9 cellular contexts compared by ENCODE assay signal in genomic region chr10:49512121-49512809, GRCh38. TPM values are rescaled to one million over a fixed set of nuclear protein-coding genes. Genes with fewer than 3 reads are reported as not detected.
DNase-seq lines count a peak whose midpoint lies in the region; ATAC-seq, FAIRE-seq and TF ChIP-seq lines count a peak whose summit lies in the region.
"Had no signal": no experiment of that assay in that cellular context is flagged by ENCODE, and none has a peak within 500 bp of the region (broad histone marks: within the 10 kb centered on the region; RNA-seq: fewer than 3 reads in every experiment).

No MANE protein-coding gene starts in this region.

- DNase-seq in A549 (ENCODE audit: low read depth in 1 of 2, low spot score in 1 of 2) (peak; percentile 7 to 48), GM10248 (ENCODE audit: extremely low spot score) (no peak), NCI-H146 (lab: John Stamatoyannopoulos, UW) (peak; percentile 35), astrocyte (ENCODE audit: low read depth) (peak; percentile 10), kidney epithelial cell (ENCODE audit: low read depth) (no peak), hypothalamus (lab: John Stamatoyannopoulos, UW) (no peak)
- DNase-seq in activated effector memory CD4-positive, alpha-beta T cell treated with Interleukin-2 at 50 U/mL for 16 hours, result no peak

- no peak for TF ChIP-seq EP300 in A549 (IDR thresholded peaks at IDR 0.05)

- POLR2A ChIA-PET in A549 (lab: Yijun Ruan, JAX) (no interaction called here), GM10248 (lab: Yijun Ruan, JAX) (no interaction called here)

- ATAC-seq in A549 (peak; percentile 80 to 88; a peak in 5 of 6 replicates), GM18519 (IDR thresholded peaks at IDR 0.05; ENCODE audit: low FRiP score, unreplicated experiment) (no peak)

- H2AFZ ChIP-seq in astrocyte (ENCODE audit: low read depth, low read length), result no peak overlapping the region

- H3K27me3 Mint-ChIP-seq in astrocyte (ENCODE audit: low read depth, unreplicated experiment), result no peaks in the 10 kb centered on the region

- TF ChIP-seq CTCF in A549 (IDR thresholded peaks at IDR 0.05), result peak; percentile 73
- TF ChIP-seq CTCF in GM10248 (IDR thresholded peaks at IDR 0.05; ENCODE audit: control extremely low read depth, extremely low read depth, low read depth, missing control alignments), result peak; percentile 33
- peak; percentile 66 for TF ChIP-seq CTCF in astrocyte (IDR thresholded peaks at IDR 0.05; ENCODE audit: insufficient read depth, low read depth, low read length)
- peak; percentile 68 for TF ChIP-seq CTCF in kidney epithelial cell (IDR thresholded peaks at IDR 0.05; ENCODE audit: insufficient read depth, low read length, poor library complexity, severe bottlenecking)

- WGBS in A549 (ENCODE audit: missing lambda C conversion rate), result 25% methylated on average over 4 of the region's 4 CpGs

- H3K4me3 ChIP-seq in A549 (no peak overlapping the region), astrocyte (ENCODE audit: insufficient read depth, low read depth, low read length) (no peak overlapping the region), kidney epithelial cell (ENCODE audit: low read depth, low read length) (no peak overlapping the region)
- H3K4me3 ChIP-seq: HAP-1 had no signal

- peaks cover 72% of the 10 kb centered on the region for H4K20me1 ChIP-seq in astrocyte (ENCODE audit: insufficient read depth, low read length)

- H3K4me2 ChIP-seq in A549, result no peak overlapping the region
- no peak overlapping the region for H3K4me2 ChIP-seq in astrocyte (ENCODE audit: low read length)

- no peak overlapping the region for H3K27ac ChIP-seq in A549
- no peak overlapping the region for H3K27ac ChIP-seq in astrocyte (ENCODE audit: low read depth, low read length)

- TF ChIP-seq POLR2A in A549 (IDR thresholded peaks at IDR 0.05; ENCODE audit: low read length), result no peak

- H3K36me3 ChIP-seq in astrocyte (ENCODE audit: insufficient read depth, low read length) (peaks cover 9% of the 10 kb centered on the region), kidney epithelial cell (ENCODE audit: control insufficient read depth, insufficient read depth, low read length) (no peaks in the 10 kb centered on the region)
- H3K36me3 ChIP-seq: HAP-1 had no signal

- peaks cover 2% of the 10 kb centered on the region for H3K36me3 Mint-ChIP-seq in astrocyte (ENCODE audit: low read depth, unreplicated experiment)

- H3K9ac ChIP-seq in astrocyte (ENCODE audit: low read length), result no peak overlapping the region

- H3K27me3 ChIP-seq in astrocyte (ENCODE audit: insufficient read depth, low read length), result no peaks in the 10 kb centered on the region
- H3K27me3 ChIP-seq in kidney epithelial cell (ENCODE audit: control insufficient read depth, insufficient read depth, low read length), result no peaks in the 10 kb centered on the region

- CTCF ChIA-PET in A549 (lab: Yijun Ruan, JAX), result interaction anchor here (0.7 to 13.0 kb wide), 17 partner anchors 10 to 855 kb away, joined by 3 to 154 read pairs (median 4); no protein-coding TSS in a partner anchor
- CTCF ChIA-PET in GM10248 (lab: Yijun Ruan, JAX), result interaction anchor here (0.6 to 8.3 kb wide), 20 partner anchors 10 to 1149 kb away, joined by 3 to 119 read pairs (median 5); no protein-coding TSS in a partner anchor

- FAIRE-seq in A549 (lab: Jason Lieb, UNC) (no peak), astrocyte (lab: Jason Lieb, UNC) (no peak)

- no peaks in the 10 kb centered on the region for H3K4me1 ChIP-seq in A549
- H3K4me1 ChIP-seq in astrocyte (ENCODE audit: insufficient read depth, low read length), result no peaks in the 10 kb centered on the region

- H3K27ac Mint-ChIP-seq in astrocyte (ENCODE audit: unreplicated experiment), result no peak overlapping the region

- no peaks in the 10 kb centered on the region for H3K9me3 ChIP-seq in A549
- no peaks in the 10 kb centered on the region for H3K9me3 ChIP-seq in astrocyte (ENCODE audit: insufficient read depth, low read depth, low read length)
- H3K9me3 ChIP-seq: HAP-1 had no signal

- no peaks in the 10 kb centered on the region for H3K9me3 Mint-ChIP-seq in astrocyte (ENCODE audit: unreplicated experiment)

- H3K4me3 Mint-ChIP-seq in astrocyte (ENCODE audit: unreplicated experiment), result no peak overlapping the region

- peak; percentile 65 to 81 for TF ChIP-seq RAD21 in A549 (conservative IDR thresholded peaks at IDR 0.05 in 1 of 2, IDR thresholded peaks at IDR 0.05 in 1 of 2)

- H3K4me1 Mint-ChIP-seq in astrocyte (ENCODE audit: low read depth, unreplicated experiment), result no peaks in the 10 kb centered on the region

- no peaks in the 10 kb centered on the region for H3K79me2 ChIP-seq in astrocyte (ENCODE audit: insufficient read depth, low read length)

TF ChIP-seq in A549, 52 proteins besides CTCF, POLR2A, EP300 and RAD21:
- TF ChIP-seq MAZ (IDR thresholded peaks at IDR 0.05; ENCODE audit: borderline replicate concordance, low read depth, low read length) (no peak), RNF2 (IDR thresholded peaks at IDR 0.05; ENCODE audit: borderline replicate concordance, low read depth) (no peak), HOXB5 (CRISPR knock-in tag; IDR thresholded peaks at IDR 0.05) (no peak), MYC (IDR thresholded peaks at IDR 0.05; ENCODE audit: borderline replicate concordance, low read length) (no peak), ZSCAN20 (CRISPR knock-in tag; IDR thresholded peaks at IDR 0.05) (no peak), SMC3 (IDR thresholded peaks at IDR 0.05) (peak; percentile 55), NPAS2 (CRISPR knock-in tag; IDR thresholded peaks at IDR 0.05; ENCODE audit: borderline replicate concordance) (no peak), EHF (CRISPR knock-in tag; IDR thresholded peaks at IDR 0.05) (no peak), HMGXB4 (CRISPR knock-in tag; IDR thresholded peaks at IDR 0.05; ENCODE audit: borderline replicate concordance) (no peak)

RNA-seq across cellular contexts. Expression of gene ERCC6, which starts 26.7 kb away (rescaled TPM):
- 8.8 and 9.4 TPM in 2 replicates for polyA plus RNA-seq in A549 (2011; rRNA removed)
- 4.9 and 5.5 TPM in 2 replicates for polyA plus RNA-seq in A549 (2012; cell fraction: cytosol; rRNA removed)
- polyA plus RNA-seq in A549 (2012; cell fraction: nucleus; rRNA removed), result 5.5 and 6.0 TPM in 2 replicates
- 5.5 to 5.8 TPM (median 5.6 TPM) in 3 replicates for polyA plus RNA-seq in A549 (2017; fragmentation: RNase III; extraction: RNeasy Plus Mini Kit Qiagen cat#74134 plus additional on column Dnase treatment)
- polyA minus RNA-seq in A549 (2011; rRNA and poly(A)+ RNA removed), result 21.6 and 36.4 TPM in 2 replicates
- total RNA-seq in astrocyte, result 20.1 and 22.3 TPM in 2 replicates
- total RNA-seq in kidney epithelial cell, result 7.3 and 14.3 TPM in 2 replicates

Comparison
In these comparisons a context has a peak if more than half of its experiments do, and no peak if none do; other contexts are left out.
1. DNase-seq: peak in A549 (2 of 2), NCI-H146 (single experiment) and astrocyte (single experiment); none in GM10248 (single experiment), kidney epithelial cell (single experiment), hypothalamus (0 of 51) and activated effector memory CD4-positive, alpha-beta T cell treated with Interleukin-2 at 50 U/mL for 16 hours (single experiment).
2. Peak in every context shown above with its lines, with median percentiles within 50 percentile points of each other: CTCF ChIP-seq.